1 cellular context compared by ENCODE assay signal in genomic region chr10:924524-924859, GRCh38.
TF ChIP-seq lines count a peak whose summit lies in the region.

No MANE protein-coding gene starts in this region.

TF ChIP-seq in H1, 55 proteins besides CTCF, POLR2A, EP300 and RAD21:
- TF ChIP-seq SP1 (IDR thresholded peaks at IDR 0.05; ENCODE audit: low read depth, low read length) (no peak), KDM4A (IDR thresholded peaks at IDR 0.05; ENCODE audit: low read depth, low read length, severe bottlenecking) (no peak), KDM1A (IDR thresholded peaks at IDR 0.05; ENCODE audit: borderline replicate concordance, low read length) (no peak)
